In genomic region chr1:240093120-240093961, GRCh38 we compare ENCODE assay signal across 10 cellular contexts. TPM values are rescaled to one million over a fixed set of nuclear protein-coding genes. Genes with fewer than 3 reads are reported as not detected.
DNase-seq lines count a peak whose midpoint lies in the region; ATAC-seq and TF ChIP-seq lines count a peak whose summit lies in the region.
"Had no signal": no experiment of that assay in that cellular context is flagged by ENCODE, and none has a peak within 500 bp of the region (broad histone marks: within the 10 kb centered on the region; RNA-seq: fewer than 3 reads in every experiment).

No MANE protein-coding gene starts in this region.

- peaks cover 3 to 11% of the 10 kb centered on the region in 2 donors for H3K4me1 Mint-ChIP-seq in stimulated activated naive B cell treated with anti-CD40 and anti-IgM and Interleukin-4, amounts not matched to agents 10 μg/mL and 1 μg/mL and 100 μg/mL, for 72 hours

- no peak for TF ChIP-seq EP300 in ovary (IDR thresholded peaks at IDR 0.05)

- TF ChIP-seq POLR2A in esophagus squamous epithelium (IDR thresholded peaks at IDR 0.05) (no peak), ovary (IDR thresholded peaks at IDR 0.05) (no peak), GM18505 (IDR thresholded peaks at IDR 0.05; ENCODE audit: borderline replicate concordance, extremely low read depth, insufficient read depth, insufficient read length) (no peak)

- H3K4me3 ChIP-seq in esophagus squamous epithelium (peak overlapping the region in 3 of 4 donors; percentile 32 to 58 (median 45)), ovary (peak overlapping the region; percentile 16)

- ATAC-seq in GM18505 (IDR thresholded peaks at IDR 0.05; ENCODE audit: unreplicated experiment) = no peak
- no peak for ATAC-seq in GM21447 (IDR thresholded peaks at IDR 0.05; ENCODE audit: unreplicated experiment)
- no peak for ATAC-seq in stimulated activated naive B cell treated with anti-CD40 and anti-IgM and Interleukin-4, amounts not matched to agents 10 μg/mL and 1 μg/mL and 100 μg/mL, for 72 hours (replicated peaks)
- ATAC-seq in HG03520 (IDR thresholded peaks at IDR 0.05; ENCODE audit: unreplicated experiment) = no peak

- H3K9me3 Mint-ChIP-seq in stimulated activated naive B cell treated with anti-CD40 and anti-IgM and Interleukin-4, amounts not matched to agents 10 μg/mL and 1 μg/mL and 100 μg/mL, for 72 hours = no peaks in the 10 kb centered on the region

- WGBS in esophagus squamous epithelium, 2 donors = 11 to 49% methylated on average over 7 to 8 of the region's 65 CpGs
- 8 to 15% (median 11%) methylated on average over 31 to 65 of the region's 65 CpGs for WGBS in ovary, 3 donors

- no peak overlapping the region for H3K27ac Mint-ChIP-seq in stimulated activated naive B cell treated with anti-CD40 and anti-IgM and Interleukin-4, amounts not matched to agents 10 μg/mL and 1 μg/mL and 100 μg/mL, for 72 hours
- H3K27ac Mint-ChIP-seq: IgD-negative memory B cell had no signal

- intact Hi-C loops in esophagus squamous epithelium (cut with DNase I) (no loop called here), ovary (cut with DNase I) (no loop called here)

- H3K36me3 Mint-ChIP-seq in stimulated activated naive B cell treated with anti-CD40 and anti-IgM and Interleukin-4, amounts not matched to agents 10 μg/mL and 1 μg/mL and 100 μg/mL, for 72 hours = peaks cover 0 to 1% of the 10 kb centered on the region in 2 donors
- H3K36me3 Mint-ChIP-seq: IgD-negative memory B cell had no signal

- H3K4me1 ChIP-seq in esophagus squamous epithelium = peaks cover 0 to 26% (median 6%) of the 10 kb centered on the region in 3 donors
- H3K4me1 ChIP-seq in ovary (ENCODE audit: insufficient read depth) = no peaks in the 10 kb centered on the region

- DNase-seq in EH (ENCODE audit: low read depth) (peak; percentile 75), NCI-H146 (lab: John Stamatoyannopoulos, UW) (peak; percentile 75), esophagus squamous epithelium (lab: John Stamatoyannopoulos, UW) (no peak), ovary (peak in 3 of 5 donors; percentile 20 to 49 (median 29))
- DNase-seq in stimulated activated naive B cell treated with anti-CD40 and anti-IgM and Interleukin-4, amounts not matched to agents 10 μg/mL and 1 μg/mL and 100 μg/mL, for 72 hours = no peak
- DNase-seq: activated CD4-positive, CD25-positive, alpha-beta regulatory T cell treated with anti-CD3 and anti-CD28 coated beads, Interleukin-2, amount 50 U/mL, for 72 hours had no signal

- TF ChIP-seq CTCF in esophagus squamous epithelium (IDR thresholded peaks at IDR 0.05) (no peak), ovary (IDR thresholded peaks at IDR 0.05) (no peak)

- H3K4me3 Mint-ChIP-seq in stimulated activated naive B cell treated with anti-CD40 and anti-IgM and Interleukin-4, amounts not matched to agents 10 μg/mL and 1 μg/mL and 100 μg/mL, for 72 hours = no peak overlapping the region
- H3K4me3 Mint-ChIP-seq: IgD-negative memory B cell had no signal

- peaks cover 22 to 42% of the 10 kb centered on the region in 2 donors for H3K27me3 Mint-ChIP-seq in stimulated activated naive B cell treated with anti-CD40 and anti-IgM and Interleukin-4, amounts not matched to agents 10 μg/mL and 1 μg/mL and 100 μg/mL, for 72 hours

- H3K27ac ChIP-seq in esophagus squamous epithelium = no peak overlapping the region
- H3K27ac ChIP-seq in ovary = peak overlapping the region in 1 of 2 donors; percentile 46

- H3K9me3 ChIP-seq in esophagus squamous epithelium = no peaks in the 10 kb centered on the region
- no peaks in the 10 kb centered on the region for H3K9me3 ChIP-seq in ovary

- H3K27me3 ChIP-seq in esophagus squamous epithelium (peaks cover 0 to 67% (median 9%) of the 10 kb centered on the region in 4 donors), ovary (no peaks in the 10 kb centered on the region)

- H3K36me3 ChIP-seq in esophagus squamous epithelium = no peaks in the 10 kb centered on the region
- H3K36me3 ChIP-seq in ovary = no peaks in the 10 kb centered on the region

RNA-seq across cellular contexts. Expression of gene FMN2, which starts 1.7 kb away (rescaled TPM):
- under 1 TPM in 2 of 4 donors, not detected in 2; 0.19 to 0.35 TPM for total RNA-seq in esophagus squamous epithelium
- 1 to 10 TPM in 6 of 7 donors, under 1 TPM in 1; 0.60 to 9.9 (median 2.5) TPM for total RNA-seq in ovary
- 10 to 100 TPM in 1 of 2 donors, 1 to 10 TPM in 1; 1.8 to 10.1 TPM for polyA plus RNA-seq in ovary
- polyA plus RNA-seq: IgD-negative memory B cell had no signal

Comparison
In these comparisons a context has a peak if more than half of its experiments do, and no peak if none do; other contexts are left out.
1. DNase-seq: peak in EH (single experiment), NCI-H146 (single experiment) and ovary (3 of 5); none in esophagus squamous epithelium (single experiment) and stimulated activated naive B cell treated with anti-CD40 and anti-IgM and Interleukin-4, amounts not matched to agents 10 μg/mL and 1 μg/mL and 100 μg/mL, for 72 hours (single experiment).